Comparison of ENCODE assay signal across 29 cellular contexts in the genomic region with DNA sequence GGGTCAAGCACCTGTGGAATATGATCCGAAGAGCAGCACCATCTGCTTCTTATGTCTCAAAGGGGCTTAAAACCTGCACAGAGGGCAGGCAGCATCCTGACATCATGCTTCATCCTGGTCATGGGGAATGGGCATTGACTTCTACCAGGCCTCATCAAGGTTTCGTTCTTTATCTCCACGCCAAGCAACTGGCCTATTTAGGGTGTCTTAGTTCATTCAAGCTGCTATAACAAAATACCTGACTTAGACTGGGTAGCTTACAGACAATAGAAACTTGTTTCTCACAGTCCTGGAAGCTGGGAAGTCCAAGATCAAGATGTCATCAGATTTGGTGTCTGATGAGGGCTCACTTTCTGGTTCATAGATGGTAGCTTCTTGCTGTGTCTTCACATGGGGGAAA.
"Had no signal": no experiment of that assay in that cellular context is flagged by ENCODE, and none has a peak within 500 bp of the region (broad histone marks: within the 10 kb centered on the region; RNA-seq: fewer than 3 reads in every experiment).

No MANE protein-coding gene starts in this region.

- H3K27ac Mint-ChIP-seq: dendritic cell treated with granulocyte-macrophage colony-stimulating factor and Interleukin-4, amounts not matched to agents 40 ng/mL and 50 ng/mL, for 4 days; effector memory CD8-positive, alpha-beta T cell; endodermal cell had no signal

- H3K4me3 Mint-ChIP-seq: dendritic cell treated with granulocyte-macrophage colony-stimulating factor and Interleukin-4, amounts not matched to agents 40 ng/mL and 50 ng/mL, for 4 days; effector memory CD8-positive, alpha-beta T cell; endodermal cell had no signal

- FAIRE-seq: endometrium, endothelial cell of umbilical vein, frontal cortex had no signal

- DNase-seq: colonic mucosa; cortex of kidney; dermis blood vessel endothelial cell; dorsolateral prefrontal cortex; effector CD4-positive, alpha-beta T cell; effector CD8-positive, alpha-beta T cell; effector memory CD4-positive, alpha-beta T cell; effector memory CD8-positive, alpha-beta T cell; endodermal cell; erythroblast; esophagus squamous epithelium; foreskin fibroblast; foreskin keratinocyte; foreskin melanocyte; gastrocnemius medialis; glutamatergic neuron; head of caudate nucleus; heart left ventricle; heart right ventricle had no signal

- H3K27ac ChIP-seq: colonic mucosa, coronary artery, dorsolateral prefrontal cortex, epithelial cell of prostate, esophagus muscularis mucosa, esophagus squamous epithelium, foreskin keratinocyte, gastrocnemius medialis, gastroesophageal sphincter, heart left ventricle, heart right ventricle, hepatocyte had no signal

- H3K27me3 ChIP-seq: colonic mucosa, esophagus squamous epithelium, gastrocnemius medialis, hepatocyte had no signal

- H3K79me2 ChIP-seq: hepatocyte had no signal

- H3K9me3 ChIP-seq: colonic mucosa, esophagus muscularis mucosa, esophagus squamous epithelium, gastrocnemius medialis, gastroesophageal sphincter, heart left ventricle, heart right ventricle had no signal

- H3K4me1 ChIP-seq: colonic mucosa, esophagus muscularis mucosa, esophagus squamous epithelium, foreskin keratinocyte, gastrocnemius medialis, gastroesophageal sphincter, heart left ventricle, heart right ventricle had no signal

- H3K4me2 ChIP-seq: hepatocyte had no signal

- H3K9me3 Mint-ChIP-seq: dendritic cell treated with granulocyte-macrophage colony-stimulating factor and Interleukin-4, amounts not matched to agents 40 ng/mL and 50 ng/mL, for 4 days; effector memory CD8-positive, alpha-beta T cell had no signal

- H3K36me3 ChIP-seq: colonic mucosa, esophagus muscularis mucosa, esophagus squamous epithelium, gastrocnemius medialis, gastroesophageal sphincter, heart left ventricle, heart right ventricle had no signal

- H3K4me3 ChIP-seq: colonic mucosa, coronary artery, dorsolateral prefrontal cortex, esophagus muscularis mucosa, esophagus squamous epithelium, gastrocnemius medialis, gastroesophageal sphincter, heart left ventricle, heart right ventricle, hepatocyte had no signal

- ATAC-seq: effector memory CD8-positive, alpha-beta T cell; esophagus mucosa; foreskin keratinocyte; gastrocnemius medialis; gastroesophageal sphincter; heart left ventricle; heart right ventricle had no signal

- H2AFZ ChIP-seq: hepatocyte had no signal
